1 cellular context compared by ENCODE assay signal in genomic region chr21:45383111-45383614, GRCh38.
TF ChIP-seq lines count a peak whose summit lies in the region.

No MANE protein-coding gene starts in this region.

TF ChIP-seq in H1, 55 proteins besides CTCF, POLR2A, EP300 and RAD21:
- TF ChIP-seq JUND (IDR thresholded peaks at IDR 0.05; ENCODE audit: low read length) (no peak), SP2 (IDR thresholded peaks at IDR 0.05; ENCODE audit: low read length) (no peak), NANOG (IDR thresholded peaks at IDR 0.05; ENCODE audit: insufficient read depth, low read depth, low read length, poor library complexity, severe bottlenecking) (no peak), EZH2 (IDR thresholded peaks at IDR 0.05; ENCODE audit: low read depth, low read length, severe bottlenecking) (no peak), MAFK (IDR thresholded peaks at IDR 0.05; ENCODE audit: low read depth, low read length) (no peak), BCL11A (IDR thresholded peaks at IDR 0.05; ENCODE audit: low read depth in 2 of 2, low read length in 2 of 2) (no peak), BRCA1 (IDR thresholded peaks at IDR 0.05; ENCODE audit: low read depth, low read length) (no peak), TCF12 (IDR thresholded peaks at IDR 0.05; ENCODE audit: low read depth, low read length) (no peak), CBX5 (IDR thresholded peaks at IDR 0.05; ENCODE audit: low read depth, low read length) (no peak), JUN (IDR thresholded peaks at IDR 0.05; ENCODE audit: low read depth, low read length) (no peak), SRF (IDR thresholded peaks at IDR 0.05; ENCODE audit: low read depth, low read length) (no peak), POLR2AphosphoS5 (IDR thresholded peaks at IDR 0.05; ENCODE audit: low read depth, low read length) (no peak), BACH1 (IDR thresholded peaks at IDR 0.05; ENCODE audit: low read length) (no peak)
TF ChIP-seq in H1: peak in this region for 0.
